ENCODE assay signal across 26 cellular contexts in genomic region chr3:24302382-24302781, GRCh38.
DNase-seq lines count a peak whose midpoint lies in the region; ATAC-seq and TF ChIP-seq lines count a peak whose summit lies in the region.
"Had no signal": no experiment of that assay in that cellular context is flagged by ENCODE, and none has a peak within 500 bp of the region (broad histone marks: within the 10 kb centered on the region; RNA-seq: fewer than 3 reads in every experiment).

No MANE protein-coding gene starts in this region.

- peaks cover 32 to 33% of the 10 kb centered on the region in 2 donors for H3K4me1 ChIP-seq in thyroid gland

- WGBS in thyroid gland, 2 donors, result 26 to 45% methylated on average over 2 of the region's 2 CpGs

- no peak for ATAC-seq in HG03159 (IDR thresholded peaks at IDR 0.05; ENCODE audit: unreplicated experiment)
- ATAC-seq in GM21360 (IDR thresholded peaks at IDR 0.05; ENCODE audit: unreplicated experiment), result no peak
- ATAC-seq: A549; CD8-positive, alpha-beta T cell; HepG2 had no signal

- no peak overlapping the region for H3K4me3 ChIP-seq in epithelial cell of proximal tubule (ENCODE audit: low read depth, low read length)
- H3K4me3 ChIP-seq in thyroid gland (replicated peaks in 1 of 3), result no peak overlapping the region
- H3K4me3 ChIP-seq: A549, K562, MG63, PC-9, SJSA1 had no signal

- H3K27ac ChIP-seq in thyroid gland, result peak overlapping the region in 2 of 3 donors; percentile 57 to 60
- H3K27ac ChIP-seq: PC-9, SJSA1 had no signal

- H3K9me3 ChIP-seq in thyroid gland, result no peaks in the 10 kb centered on the region
- H3K9me3 ChIP-seq: A549, MG63, SJSA1 had no signal

- no peak for TF ChIP-seq CTCF in epithelial cell of proximal tubule (conservative IDR thresholded peaks at IDR 0.05; ENCODE audit: low read depth, low read length)
- TF ChIP-seq CTCF in thyroid gland (IDR thresholded peaks at IDR 0.05), result no peak

- H3K27me3 ChIP-seq in thyroid gland, result no peaks in the 10 kb centered on the region
- H3K27me3 ChIP-seq: MG63, SJSA1 had no signal

- peak; percentile 90 for TF ChIP-seq EP300 in Ishikawa (IDR thresholded peaks at IDR 0.05; ENCODE audit: borderline replicate concordance)

- no peaks in the 10 kb centered on the region for H3K36me3 ChIP-seq in thyroid gland
- H3K36me3 ChIP-seq: MG63, SJSA1 had no signal

- intact Hi-C loops in thyroid gland (cut with DNase I), result no loop called here

- TF ChIP-seq POLR2A in thyroid gland (IDR thresholded peaks at IDR 0.05), result no peak

- peak; percentile 83 for DNase-seq in epithelial cell of proximal tubule (ENCODE audit: low read depth)
- peak; percentile 90 for DNase-seq in left kidney (ENCODE audit: low read depth, low spot score)
- DNase-seq in thyroid gland, result peak; percentile 28 to 43
- DNase-seq in NCI-H2107 (lab: John Stamatoyannopoulos, UW), result no peak
- DNase-seq: Calu3; CD8-positive, alpha-beta T cell; DMS153; DND-41; H7; Kasumi-1; MG63; NCI-H1105 treated with DMSO at 0.1 percent for 48 hours; NCI-H146; NCI-H2029; NCI-H446 treated with DMSO at 0.1 percent for 48 hours; NCI-H526; PC-9; Right ventricle myocardium superior; RPMI8226 had no signal

- TF ChIP-seq RAD21 in Ishikawa (IDR thresholded peaks at IDR 0.05; ENCODE audit: low read depth), result no peak

TF ChIP-seq in Ishikawa, 13 proteins besides CTCF, POLR2A, EP300 and RAD21:
- TF ChIP-seq CREB1 (IDR thresholded peaks at IDR 0.05; ENCODE audit: low read depth) (no peak), ZBTB7A (IDR thresholded peaks at IDR 0.05; ENCODE audit: low read depth) (no peak), FOXM1 (IDR thresholded peaks at IDR 0.05; ENCODE audit: borderline replicate concordance, low read depth) (peak; percentile 76; the same call in 1 of the 2 replicates), NFIC (IDR thresholded peaks at IDR 0.05) (peak; percentile 91), USF1 (IDR thresholded peaks at IDR 0.05) (no peak), CEBPB (IDR thresholded peaks at IDR 0.05) (no peak), TEAD4 (IDR thresholded peaks at IDR 0.05) (peak; percentile 97), YY1 (IDR thresholded peaks at IDR 0.05; ENCODE audit: low read depth) (no peak), TAF1 (IDR thresholded peaks at IDR 0.05; ENCODE audit: low read depth) (no peak), REST (IDR thresholded peaks at IDR 0.05; ENCODE audit: low read depth) (no peak), TCF12 (IDR thresholded peaks at IDR 0.05; ENCODE audit: low read depth) (peak; percentile 80), EGR1 (IDR thresholded peaks at IDR 0.05) (no peak), MAX (IDR thresholded peaks at IDR 0.05) (0 out of 2 replicates have a peak, but pooled peaks have one; percentile 45)
